ENCODE assay signal across 21 cellular contexts in the genomic region with DNA sequence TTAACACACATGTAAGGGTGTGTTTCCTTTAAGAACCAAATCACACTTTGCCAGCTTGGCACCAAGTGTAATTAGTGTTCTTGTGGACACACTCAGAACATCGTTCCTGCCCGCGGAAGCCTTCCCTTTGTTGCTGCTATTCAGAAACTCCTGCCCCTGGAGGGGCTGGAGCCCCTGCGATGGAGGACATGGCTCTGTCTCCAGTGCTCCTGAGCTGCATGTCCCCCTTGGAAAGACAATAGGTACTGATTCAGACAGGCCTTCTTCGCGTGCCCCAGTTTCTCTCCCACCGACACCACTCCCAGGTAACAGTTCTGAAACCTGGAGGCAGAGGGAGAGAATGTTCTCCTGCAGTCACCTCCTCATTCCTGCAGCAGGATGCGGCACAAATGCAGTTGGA.
DNase-seq lines count a peak whose midpoint lies in the region; ATAC-seq and TF ChIP-seq lines count a peak whose summit lies in the region.
"Had no signal": no experiment of that assay in that cellular context is flagged by ENCODE, and none has a peak within 500 bp of the region (broad histone marks: within the 10 kb centered on the region; RNA-seq: fewer than 3 reads in every experiment).

No MANE protein-coding gene starts in this region.

- ATAC-seq in left lung (no peak), GM19324 (IDR thresholded peaks at IDR 0.05; ENCODE audit: low FRiP score, unreplicated experiment) (no peak)
- ATAC-seq: naive thymus-derived CD4-positive, alpha-beta T cell had no signal

- no peak overlapping the region for H4K5ac ChIP-seq in H9 (ENCODE audit: insufficient read length, low read depth, low read length)

- no peak overlapping the region for H4K91ac ChIP-seq in H9 (ENCODE audit: insufficient read length, low read depth, low read length)

- H3K18ac ChIP-seq in H9 (ENCODE audit: insufficient read length, low read depth, low read length) = no peak overlapping the region

- no peaks in the 10 kb centered on the region for H3K23me2 ChIP-seq in H9 (ENCODE audit: insufficient read length, low read depth, low read length, poor library complexity, severe bottlenecking)

- H3K27me3 Mint-ChIP-seq in H9 (ENCODE audit: low read depth) = peaks cover 3% of the 10 kb centered on the region; the same call in 1 of the 2 replicates
- H3K27me3 Mint-ChIP-seq: naive thymus-derived CD4-positive, alpha-beta T cell had no signal

- intact Hi-C loops in left lung (cut with DNase I) (no loop called here), spleen (cut with DNase I; ENCODE audit: low total_unique reads) (no loop called here)

- no peak overlapping the region for H3K4me2 ChIP-seq in H9 (ENCODE audit: insufficient read depth, insufficient read length, low read length)

- H3K9me3 Mint-ChIP-seq in H9 = peaks cover 14 to 16% of the 10 kb centered on the region in 2 experiments

- no peak overlapping the region for H3K23ac ChIP-seq in H9 (ENCODE audit: insufficient read length, low read depth, low read length)

- H3K9me3 ChIP-seq in H9 (ENCODE audit: control insufficient read depth, low read depth, low read length) (no peaks in the 10 kb centered on the region), left lung (peaks cover 0 to 7% of the 10 kb centered on the region in 2 donors), spleen (peaks cover 0 to 17% (median 13%) of the 10 kb centered on the region in 8 donors)
- H3K9me3 ChIP-seq: colonic mucosa had no signal

- no peaks in the 10 kb centered on the region for H4K20me1 ChIP-seq in H9 (ENCODE audit: control insufficient read depth, insufficient read depth, insufficient read length)

- H3K79me2 ChIP-seq in H9 (ENCODE audit: insufficient read depth, low read length) = no peaks in the 10 kb centered on the region

- H3K36me3 Mint-ChIP-seq in H9 (ENCODE audit: insufficient read depth in 1 of 3, low read depth in 3 of 3) = peaks cover 3 to 16% (median 15%) of the 10 kb centered on the region in 3 experiments; a peak in 5 of 7 replicates

- peaks cover 7 to 17% of the 10 kb centered on the region in 2 experiments for H3K4me1 Mint-ChIP-seq in H9

- H2AFZ ChIP-seq in H9 (ENCODE audit: low read length) = no peak overlapping the region

- TF ChIP-seq CTCF in H9 (conservative IDR thresholded peaks at IDR 0.05) (no peak), left lung (IDR thresholded peaks at IDR 0.05) (no peak), spleen (IDR thresholded peaks at IDR 0.05 in 8 of 11, conservative IDR thresholded peaks at IDR 0.05 in 3 of 11) (no peak)

- H2BK5ac ChIP-seq in H9 (ENCODE audit: insufficient read length, low read length) = no peak overlapping the region

- no peak overlapping the region for H3K9ac ChIP-seq in H9 (ENCODE audit: extremely low read depth, insufficient read length, low read length)

- H3K27ac Mint-ChIP-seq in H9 = no peak overlapping the region

- H3K4me3 ChIP-seq in left lung (no peak overlapping the region), spleen (no peak overlapping the region)
- H3K4me3 ChIP-seq: colonic mucosa, ovary had no signal

- no CpG with 5 or more reads among the region's 8 CpGs for WGBS in H9 (ENCODE audit: extremely low coverage, insufficient read length, low lambda C conversion rate)
- 92 to 98% (median 95%) methylated on average over 8 of the region's 8 CpGs for WGBS in spleen, 5 donors

- H3K56ac ChIP-seq in H9 (ENCODE audit: insufficient read length, low read depth, low read length) = no peak overlapping the region

- H3K14ac ChIP-seq in H9 (ENCODE audit: insufficient read depth, low read length) = no peak overlapping the region

- H3K36me3 ChIP-seq in left lung (peaks cover 0 to 12% of the 10 kb centered on the region in 2 donors), spleen (peaks cover 0 to 62% (median 25%) of the 10 kb centered on the region in 6 donors)
- H3K36me3 ChIP-seq: breast epithelium, colonic mucosa, ovary had no signal

- H3T11ph ChIP-seq in H9 (ENCODE audit: low read length) = no peak overlapping the region

- H3K79me1 ChIP-seq in H9 (ENCODE audit: insufficient read depth, low read depth, low read length, poor library complexity, severe bottlenecking) = no peaks in the 10 kb centered on the region

- no peak overlapping the region for H3K4ac ChIP-seq in H9 (ENCODE audit: low read depth, low read length)

- DNase-seq in activated CD8-positive, alpha-beta memory T cell treated with anti-CD3 and anti-CD28 coated beads for 24 hours = peak; percentile 24
- no peak for DNase-seq in activated CD8-positive, alpha-beta memory T cell treated with anti-CD3 and anti-CD28 coated beads, Interleukin-2, amount 50 U/mL, for 4 hours
- DNase-seq in H9 = peak; percentile 18
- DNase-seq in left lung = peak; percentile 22 to 23
- peak; percentile 32 for DNase-seq in spleen
- no peak for DNase-seq in A172 (ENCODE audit: low spot score)
- no peak for DNase-seq in NCI-H69 (lab: John Stamatoyannopoulos, UW)
- DNase-seq: activated CD4-positive, alpha-beta T cell treated with anti-CD3 and anti-CD28 coated beads for 48 hours; colonic mucosa; COR-L47; DMS79; GOT3; mesendoderm; naive thymus-derived CD4-positive, alpha-beta T cell; NCI-H2029 treated with DMSO at 0.1 percent for 48 hours; NCI-H226; NCI-H748 treated with DMSO at 0.1 percent for 48 hours; ovary had no signal

- no peak overlapping the region for H4K8ac ChIP-seq in H9 (replicated peaks; ENCODE audit: insufficient read length, low read depth, low read length)

- H2BK12ac ChIP-seq in H9 (ENCODE audit: insufficient read length, low read depth, low read length) = no peak overlapping the region

- H3K27ac ChIP-seq in H9 (ENCODE audit: insufficient read length, low read depth, low read length) (no peak overlapping the region), left lung (no peak overlapping the region), spleen (no peak overlapping the region)
- H3K27ac ChIP-seq: colonic mucosa, ovary, upper lobe of left lung had no signal

- H3K4me3 Mint-ChIP-seq in H9 = no peak overlapping the region

- no peak overlapping the region for H2BK15ac ChIP-seq in H9 (ENCODE audit: low read depth, low read length)

- H2BK20ac ChIP-seq in H9 (ENCODE audit: low read depth, low read length, poor library complexity, severe bottlenecking) = no peak overlapping the region

- H3K4me1 ChIP-seq in H9 (ENCODE audit: insufficient read depth, low read length) = no peaks in the 10 kb centered on the region
- peaks cover 0 to 7% of the 10 kb centered on the region in 2 donors for H3K4me1 ChIP-seq in left lung
- peaks cover 0 to 15% (median 0%) of the 10 kb centered on the region in 6 donors for H3K4me1 ChIP-seq in spleen
- H3K4me1 ChIP-seq: breast epithelium, colonic mucosa had no signal

- no peak overlapping the region for H2BK120ac ChIP-seq in H9 (ENCODE audit: low read depth, low read length, poor library complexity, severe bottlenecking)

- TF ChIP-seq POLR2A in spleen (IDR thresholded peaks at IDR 0.05) = no peak

- H3K27me3 ChIP-seq in H9 (ENCODE audit: insufficient read depth, low read length) = no peaks in the 10 kb centered on the region
- H3K27me3 ChIP-seq in left lung = no peaks in the 10 kb centered on the region
- H3K27me3 ChIP-seq in spleen (replicated peaks in 1 of 7) = no peaks in the 10 kb centered on the region
- H3K27me3 ChIP-seq: breast epithelium, colonic mucosa, ovary, upper lobe of left lung had no signal

- no peak overlapping the region for H2AK5ac ChIP-seq in H9 (ENCODE audit: insufficient read length, low read length)

Comparison
In these comparisons a context has a peak if more than half of its experiments do, and no peak if none do; other contexts are left out.
1. DNase-seq: peak in activated CD8-positive, alpha-beta memory T cell treated with anti-CD3 and anti-CD28 coated beads for 24 hours (single experiment), H9 (single experiment), left lung (2 of 2) and spleen (single experiment); none in activated CD8-positive, alpha-beta memory T cell treated with anti-CD3 and anti-CD28 coated beads, Interleukin-2, amount 50 U/mL, for 4 hours (single experiment), A172 (single experiment) and NCI-H69 (single experiment).